ENCODE assay signal across 9 cellular contexts in the genomic region with DNA sequence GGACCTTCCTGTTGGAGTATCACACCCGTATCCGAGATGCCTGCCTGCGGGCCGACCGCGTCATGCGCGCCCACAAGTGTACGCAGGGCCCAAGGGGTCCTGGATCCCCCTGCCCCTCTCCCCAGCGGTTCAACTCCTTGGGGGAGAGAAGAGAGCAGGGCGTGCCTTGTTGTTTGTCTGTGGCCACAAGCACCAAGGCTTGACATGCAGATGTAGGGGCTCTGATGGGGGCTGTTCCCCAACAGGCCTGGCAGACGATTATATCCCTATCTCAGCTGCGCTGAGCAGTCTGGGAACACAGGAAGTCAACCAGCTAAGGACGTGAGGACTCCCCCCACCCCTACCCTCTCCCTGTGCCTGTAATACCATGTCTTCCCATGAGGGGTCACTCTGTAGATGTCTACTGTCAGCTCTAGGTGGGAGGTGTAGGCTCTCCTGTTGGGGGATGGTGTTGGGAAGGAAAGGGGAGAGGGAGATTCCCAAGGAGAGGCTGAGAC. TPM values are rescaled to one million over a fixed set of nuclear protein-coding genes. Genes with fewer than 3 reads are reported as not detected.
DNase-seq lines count a peak whose midpoint lies in the region; ATAC-seq and TF ChIP-seq lines count a peak whose summit lies in the region.
"Had no signal": no experiment of that assay in that cellular context is flagged by ENCODE, and none has a peak within 500 bp of the region (broad histone marks: within the 10 kb centered on the region; RNA-seq: fewer than 3 reads in every experiment).

No MANE protein-coding gene starts in this region.

- no peak overlapping the region for H3K4me3 ChIP-seq in fibroblast of villous mesenchyme (ENCODE audit: low read depth, low read length)
- H3K4me3 ChIP-seq: gastrocnemius medialis had no signal

- peak; percentile 53 for TF ChIP-seq CTCF in fibroblast of villous mesenchyme (IDR thresholded peaks at IDR 0.05; ENCODE audit: insufficient read depth, low read depth, low read length)

- DNase-seq in stimulated activated CD4-positive, alpha-beta T cell treated with anti-CD3 and anti-CD28 coated beads, Interleukin-15, amount 100 ng/mL, for 24 hours, result peak; percentile 55
- DNase-seq in stimulated activated CD4-positive, alpha-beta T cell treated with anti-CD3 and anti-CD28 coated beads, Interleukin-1b, Interleukin-23, amount 100 ng/mL, for 48 hours, result no peak
- DNase-seq in SK-MEL-5 (ENCODE audit: low read depth, low spot score) (peak; percentile 52), fibroblast of villous mesenchyme (ENCODE audit: low read depth) (no peak), AML-193 (lab: John Stamatoyannopoulos, UW) (no peak), KG1 (lab: John Stamatoyannopoulos, UW) (no peak)
- DNase-seq: gastrocnemius medialis had no signal

- in situ Hi-C loops in SK-MEL-5 (cut with HindIII; ENCODE audit: low pct_unique_long_range_greater_than_20kb, low sequenced_read_pairs), result no loop called here

- no peak for ATAC-seq in GM21529 (IDR thresholded peaks at IDR 0.05; ENCODE audit: unreplicated experiment)
- no peak for ATAC-seq in HG03571 (IDR thresholded peaks at IDR 0.05; ENCODE audit: unreplicated experiment)
- ATAC-seq: gastrocnemius medialis had no signal

RNA-seq across cellular contexts. Expression of gene CFL1, which starts 6.8 kb away (rescaled TPM):
- 941 and 972 TPM in 2 replicates for total RNA-seq in SK-MEL-5 (2014; rRNA removed; shearing (Covaris generic))
- polyA plus RNA-seq in SK-MEL-5 (2015; cell fraction: cytosol; rRNA removed), result 1,372 and 1,683 TPM in 2 replicates
- 200 and 219 TPM in 2 replicates for polyA plus RNA-seq in SK-MEL-5 (2015; cell fraction: nucleus; rRNA removed)
- total RNA-seq in fibroblast of villous mesenchyme, result 1,115 and 1,444 TPM in 2 replicates

RNA-seq across cellular contexts. Expression of gene MUS81, which starts 9.1 kb away (rescaled TPM):
- 18.6 and 19.3 TPM in 2 replicates for total RNA-seq in SK-MEL-5 (2014; rRNA removed; shearing (Covaris generic))
- 17.4 and 18.0 TPM in 2 replicates for polyA plus RNA-seq in SK-MEL-5 (2015; cell fraction: cytosol; rRNA removed)
- 207 and 273 TPM in 2 replicates for polyA plus RNA-seq in SK-MEL-5 (2015; cell fraction: nucleus; rRNA removed)
- total RNA-seq in fibroblast of villous mesenchyme, result 71.2 and 75.7 TPM in 2 replicates

RNA-seq across cellular contexts. Expression of gene SNX32, which starts 17.4 kb away (rescaled TPM):
- total RNA-seq in SK-MEL-5 (2014; rRNA removed; shearing (Covaris generic)), result 0.08 and 0.18 TPM in 2 replicates
- polyA plus RNA-seq in SK-MEL-5 (2015; cell fraction: cytosol; rRNA removed), result 0.10 and 0.18 TPM in 2 replicates
- polyA plus RNA-seq in SK-MEL-5 (2015; cell fraction: nucleus; rRNA removed), result 2.5 and 2.7 TPM in 2 replicates
- total RNA-seq in fibroblast of villous mesenchyme, result under 0.01 TPM in 1 of 2 replicates, not detected in the other

RNA-seq across cellular contexts. Expression of gene EFEMP2, which starts 21.5 kb away (rescaled TPM):
- 0.45 and 0.55 TPM in 2 replicates for total RNA-seq in SK-MEL-5 (2014; rRNA removed; shearing (Covaris generic))
- 0.07 and 1.7 TPM in 2 replicates for polyA plus RNA-seq in SK-MEL-5 (2015; cell fraction: cytosol; rRNA removed)
- polyA plus RNA-seq in SK-MEL-5 (2015; cell fraction: nucleus; rRNA removed), result 19.3 and 62.2 TPM in 2 replicates
- total RNA-seq in fibroblast of villous mesenchyme, result 77.7 and 79.6 TPM in 2 replicates

RNA-seq across cellular contexts. Expression of gene CTSW, which starts 28.5 kb away (rescaled TPM):
- 0.29 and 0.48 TPM in 2 replicates for total RNA-seq in SK-MEL-5 (2014; rRNA removed; shearing (Covaris generic))
- not detected in 2 replicates for polyA plus RNA-seq in SK-MEL-5 (2015; cell fraction: cytosol; rRNA removed)
- not detected in 2 replicates for polyA plus RNA-seq in SK-MEL-5 (2015; cell fraction: nucleus; rRNA removed)
- total RNA-seq in fibroblast of villous mesenchyme, result 0.43 TPM in 1 of 2 replicates, not detected in the other

Comparison
In these comparisons a context has a peak if more than half of its experiments do, and no peak if none do; other contexts are left out.
1. DNase-seq: peak in stimulated activated CD4-positive, alpha-beta T cell treated with anti-CD3 and anti-CD28 coated beads, Interleukin-15, amount 100 ng/mL, for 24 hours (single experiment) and SK-MEL-5 (single experiment); none in stimulated activated CD4-positive, alpha-beta T cell treated with anti-CD3 and anti-CD28 coated beads, Interleukin-1b, Interleukin-23, amount 100 ng/mL, for 48 hours (single experiment), fibroblast of villous mesenchyme (single experiment), AML-193 (0 of 2) and KG1 (single experiment).